17 cellular contexts compared by ENCODE assay signal in the genomic region with DNA sequence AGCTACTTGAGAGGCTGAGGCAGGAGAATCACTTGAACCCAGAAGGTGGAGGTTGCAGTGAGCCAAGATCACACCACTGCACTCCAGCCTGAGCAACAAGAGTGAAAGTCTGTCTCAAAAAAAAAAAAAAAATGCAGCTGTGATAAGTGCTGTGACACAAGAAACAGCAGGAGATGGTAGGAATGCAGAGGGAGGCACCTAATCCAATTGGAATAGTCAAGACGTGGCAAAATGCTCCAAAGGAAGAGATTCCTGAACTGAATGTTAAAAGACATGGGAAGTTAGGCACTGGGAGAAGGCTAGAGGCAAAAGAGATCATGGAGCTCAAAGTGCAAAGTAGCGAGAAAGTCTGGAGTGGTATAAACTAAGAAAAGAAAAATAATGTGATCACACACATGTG. TPM values are rescaled to one million over a fixed set of nuclear protein-coding genes. Genes with fewer than 3 reads are reported as not detected.
DNase-seq lines count a peak whose midpoint lies in the region; FAIRE-seq and TF ChIP-seq lines count a peak whose summit lies in the region.
"Had no signal": no experiment of that assay in that cellular context is flagged by ENCODE, and none has a peak within 500 bp of the region (broad histone marks: within the 10 kb centered on the region; RNA-seq: fewer than 3 reads in every experiment).

No MANE protein-coding gene starts in this region.

- intact Hi-C loops in PC-9 (cut with micrococcal nuclease; ENCODE audit: unreplicated experiment) (no loop called here), ovary (cut with DNase I) (no loop called here)

- H3K9me2 ChIP-seq in PC-9 (ENCODE audit: insufficient read depth) (no peaks in the 10 kb centered on the region), hepatocyte (replicated peaks; ENCODE audit: insufficient read depth) (no peaks in the 10 kb centered on the region)

- no peak for TF ChIP-seq EP300 in ovary (IDR thresholded peaks at IDR 0.05)

- H3K36me3 ChIP-seq in BLaER1 treated with 17β-estradiol and CSF1 and Interleukin-3, amounts not matched to agents 10 nM and 100 nM: no peaks in the 10 kb centered on the region
- H3K36me3 ChIP-seq in PC-9 (ENCODE audit: low read depth): no peaks in the 10 kb centered on the region
- H3K36me3 ChIP-seq in hepatocyte (replicated peaks; ENCODE audit: insufficient read depth, low read depth): no peaks in the 10 kb centered on the region
- no peaks in the 10 kb centered on the region for H3K36me3 ChIP-seq in ovary
- H3K36me3 ChIP-seq: HAP-1 had no signal

- H3F3A ChIP-seq in PC-9 (ENCODE audit: insufficient read depth, low read depth): peaks cover 44% of the 10 kb centered on the region

- no peak for FAIRE-seq in HTR-8/SVneo (lab: Jason Lieb, UNC)
- FAIRE-seq: A204.1, GM18507 had no signal

- no peak overlapping the region for H3K27ac ChIP-seq in BLaER1 treated with 17β-estradiol and CSF1 and Interleukin-3, amounts not matched to agents 10 nM and 100 nM
- H3K27ac ChIP-seq in PC-9 (peak overlapping the region; percentile 67), hepatocyte (peak overlapping the region; percentile 56), ovary (no peak overlapping the region)

- H2AFZ ChIP-seq in PC-9 (peak overlapping the region; percentile 76), hepatocyte (no peak overlapping the region)

- H3K4me1 Mint-ChIP-seq in progenitor cell of endocrine pancreas (ENCODE audit: low read depth): peaks cover 32% of the 10 kb centered on the region
- H3K4me1 Mint-ChIP-seq: CD8-positive, alpha-beta memory T cell had no signal

- no peaks in the 10 kb centered on the region for H3K27me3 Mint-ChIP-seq in progenitor cell of endocrine pancreas

- 52% methylated on average over 2 of the region's 2 CpGs for WGBS in hepatocyte (ENCODE audit: low lambda C conversion rate, missing lambda C conversion rate)
- 50 to 62% (median 62%) methylated on average over 2 of the region's 2 CpGs for WGBS in ovary, 3 donors

- CTCF ChIA-PET in PC-9 (lab: Charles Lee): no interaction called here

- POLR2A ChIA-PET in PC-9 (lab: Charles Lee; ENCODE audit: unreplicated experiment): no interaction called here

- no peak overlapping the region for H3K9ac ChIP-seq in BLaER1 treated with 17β-estradiol and CSF1 and Interleukin-3, amounts not matched to agents 10 nM and 100 nM

- no TSS peak for BruUV-seq in PC-9 (replicated peaks; lab: Mats Ljungman, UMichigan)

- H4K20me1 ChIP-seq in BLaER1 treated with 17β-estradiol and CSF1 and Interleukin-3, amounts not matched to agents 10 nM and 100 nM: no peaks in the 10 kb centered on the region
- H4K20me1 ChIP-seq in PC-9 (ENCODE audit: insufficient read depth): no peaks in the 10 kb centered on the region
- no peaks in the 10 kb centered on the region for H4K20me1 ChIP-seq in hepatocyte (ENCODE audit: insufficient read depth, poor library complexity, severe bottlenecking)

- TF ChIP-seq CTCF in PC-9 (conservative IDR thresholded peaks at IDR 0.05): no peak
- TF ChIP-seq CTCF in hepatocyte (IDR thresholded peaks at IDR 0.05; ENCODE audit: poor library complexity): no peak
- no peak for TF ChIP-seq CTCF in progenitor cell of endocrine pancreas (IDR thresholded peaks at IDR 0.05; ENCODE audit: unreplicated experiment)
- no peak for TF ChIP-seq CTCF in ovary (IDR thresholded peaks at IDR 0.05)

- H3K4me1 ChIP-seq in BLaER1 treated with 17β-estradiol and CSF1 and Interleukin-3, amounts not matched to agents 10 nM and 100 nM: peaks cover 10 to 17% (median 14%) of the 10 kb centered on the region in 10 experiments; a peak in 19 of 20 replicates
- peaks cover 68% of the 10 kb centered on the region for H3K4me1 ChIP-seq in PC-9 (replicated peaks; ENCODE audit: insufficient read depth)
- no peaks in the 10 kb centered on the region for H3K4me1 ChIP-seq in hepatocyte (ENCODE audit: insufficient read depth)
- no peaks in the 10 kb centered on the region for H3K4me1 ChIP-seq in ovary (ENCODE audit: insufficient read depth)
- H3K4me1 ChIP-seq: HAP-1 had no signal

- no peak overlapping the region for H3K4me3 Mint-ChIP-seq in progenitor cell of endocrine pancreas (ENCODE audit: low read depth)
- H3K4me3 Mint-ChIP-seq: CD8-positive, alpha-beta memory T cell had no signal

- H3K79me2 ChIP-seq in PC-9 (ENCODE audit: low read depth): no peaks in the 10 kb centered on the region
- no peaks in the 10 kb centered on the region for H3K79me2 ChIP-seq in hepatocyte

- H3K4me3 ChIP-seq in BLaER1 treated with 17β-estradiol and CSF1 and Interleukin-3, amounts not matched to agents 10 nM and 100 nM: no peak overlapping the region
- H3K4me3 ChIP-seq in PC-9 (peak overlapping the region; percentile 33; the same call in 1 of the 2 replicates), hepatocyte (no peak overlapping the region), ovary (no peak overlapping the region)
- H3K4me3 ChIP-seq: HAP-1 had no signal

- H3K27ac Mint-ChIP-seq in progenitor cell of endocrine pancreas: peak overlapping the region; percentile 97
- H3K27ac Mint-ChIP-seq: CD8-positive, alpha-beta memory T cell had no signal

- H3K9me3 Mint-ChIP-seq in progenitor cell of endocrine pancreas (ENCODE audit: low read depth): peaks cover 15% of the 10 kb centered on the region

- no peaks in the 10 kb centered on the region for H3K36me3 Mint-ChIP-seq in progenitor cell of endocrine pancreas (ENCODE audit: insufficient read depth)

- DNase-seq in PC-9 (no peak), hepatocyte (ENCODE audit: low spot score) (no peak), progenitor cell of endocrine pancreas (ENCODE audit: low spot score, unreplicated experiment) (no peak), ovary (no peak), activated gamma-delta T cell (lab: John Stamatoyannopoulos, UW) (no peak), HTR-8/SVneo (ENCODE audit: insufficient read length, low spot score) (no peak), T-helper 1 cell (no peak)
- DNase-seq: CD8-positive, alpha-beta memory T cell; DMS79; NCI-H1105; NCI-H2081; NK-92 treated with Interleukin-12 subunit alpha and Interleukin-12 subunit beta, amount 100 ng/mL, for 24 hours; Right ventricle myocardium superior had no signal

- peak overlapping the region in 9 of 11 experiments; percentile 26 to 75 (median 56); a peak in 14 of 22 replicates for H3K4me2 ChIP-seq in BLaER1 treated with 17β-estradiol and CSF1 and Interleukin-3, amounts not matched to agents 10 nM and 100 nM
- H3K4me2 ChIP-seq in PC-9 (peak overlapping the region; percentile 74), hepatocyte (no peak overlapping the region)

- H3K27me3 ChIP-seq in BLaER1 treated with 17β-estradiol and CSF1 and Interleukin-3, amounts not matched to agents 10 nM and 100 nM: no peaks in the 10 kb centered on the region
- H3K27me3 ChIP-seq in PC-9 (ENCODE audit: insufficient read depth, low read depth) (no peaks in the 10 kb centered on the region), hepatocyte (no peaks in the 10 kb centered on the region), ovary (no peaks in the 10 kb centered on the region)

- TF ChIP-seq POLR2A in ovary (IDR thresholded peaks at IDR 0.05): no peak

- peaks cover 7 to 28% (median 20%) of the 10 kb centered on the region in 11 experiments; a peak in 19 of 22 replicates for H3K9me3 ChIP-seq in BLaER1 treated with 17β-estradiol and CSF1 and Interleukin-3, amounts not matched to agents 10 nM and 100 nM (replicated peaks in 1 of 11)
- no peaks in the 10 kb centered on the region; the same call in 1 of the 2 replicates for H3K9me3 ChIP-seq in PC-9 (ENCODE audit: insufficient read depth, low read depth)
- H3K9me3 ChIP-seq in hepatocyte (ENCODE audit: low read depth): no peaks in the 10 kb centered on the region
- H3K9me3 ChIP-seq in ovary: no peaks in the 10 kb centered on the region
- H3K9me3 ChIP-seq: HAP-1 had no signal

RNA-seq across cellular contexts. Expression of a gene that starts 40.7 kb away (rescaled TPM):
- total RNA-seq in PC-9 (2021) (5.8 and 6.8 TPM in 2 replicates), hepatocyte (9.8 and 14.3 TPM in 2 replicates), progenitor cell of endocrine pancreas (8.8 and 9.1 TPM in 2 replicates), ovary (1 to 10 TPM; 4.1 to 9.2 (median 5.7) TPM)
- polyA plus RNA-seq in hepatocyte (9.2 and 12.4 TPM in 2 replicates), ovary (1 to 10 TPM; 3.4 to 5.3 TPM)

RNA-seq across cellular contexts. Expression of a gene that starts 58.2 kb away (rescaled TPM):
- total RNA-seq in PC-9 (2021) (41.2 and 44.1 TPM in 2 replicates), hepatocyte (10.8 and 11.0 TPM in 2 replicates), progenitor cell of endocrine pancreas (26.6 and 27.9 TPM in 2 replicates), ovary (10 to 100 TPM in 6 of 7 donors, 1 to 10 TPM in 1; 8.5 to 19.0 (median 17.0) TPM)
- polyA plus RNA-seq in hepatocyte (8.3 and 13.8 TPM in 2 replicates), ovary (10 to 100 TPM in 1 of 2 donors, 1 to 10 TPM in 1; 8.2 to 17.1 TPM)

Comparison
In these comparisons a context has a peak if more than half of its experiments do, and no peak if none do; other contexts are left out.
1. H3K27ac ChIP-seq: peak in PC-9 (single experiment) and hepatocyte (single experiment); none in BLaER1 treated with 17β-estradiol and CSF1 and Interleukin-3, amounts not matched to agents 10 nM and 100 nM (0 of 11) and ovary (0 of 2).